In the genomic region with DNA sequence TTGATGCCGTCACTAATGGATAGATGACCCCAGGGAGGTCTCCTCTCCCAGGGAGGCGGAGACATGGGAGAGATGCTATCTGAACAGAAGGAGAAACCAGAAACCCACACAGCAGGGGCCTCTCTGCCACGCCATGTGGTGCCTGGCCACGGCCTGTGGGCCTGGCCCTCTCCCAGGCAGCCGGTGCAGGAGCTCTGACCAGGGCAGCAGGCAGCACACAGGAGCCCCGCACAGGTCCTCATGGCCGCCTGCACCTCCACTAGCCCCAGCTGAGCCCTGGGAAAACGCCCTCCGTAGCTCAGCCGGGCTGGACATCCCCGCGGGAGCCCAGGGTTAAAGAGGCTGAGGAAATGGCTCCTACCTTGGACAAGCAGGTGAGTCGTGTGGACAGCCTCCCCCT, we compare ENCODE assay signal across 20 cellular contexts.
"Had no signal": no experiment of that assay in that cellular context is flagged by ENCODE, and none has a peak within 500 bp of the region (broad histone marks: within the 10 kb centered on the region; RNA-seq: fewer than 3 reads in every experiment).

No MANE protein-coding gene starts in this region.

- H3K27me3 Mint-ChIP-seq: activated CD4-positive, alpha-beta T cell treated with anti-CD3 and anti-CD28 coated beads, Interleukin-2, amount 10 ng/mL, durations not matched to agents 24 days and 14 days; activated naive CD8-positive, alpha-beta T cell; natural killer cell treated with Interleukin-12 subunit alpha and Interleukin-12 subunit beta and Interleukin-15 and Interleukin-18, amount 100 ng/mL, for 72 hours; type B pancreatic cell had no signal

- DNase-seq: activated CD4-positive, alpha-beta T cell treated with anti-CD3 and anti-CD28 coated beads, Interleukin-2, amount 10 ng/mL, durations not matched to agents 24 days and 14 days; activated CD8-positive, alpha-beta T cell treated with anti-CD3 and anti-CD28 coated beads, Interleukin-2, amount 10 ng/mL, durations not matched to agents 7 days and 5 days; activated gamma-delta T cell treated with Interleukin-2 at 50 U/mL for 16 hours; adrenal gland; colonic mucosa; esophagus squamous epithelium; gastrocnemius medialis; occipital lobe; sigmoid colon; stimulated activated CD4-positive, alpha-beta T cell treated with anti-CD3 and anti-CD28 coated beads, Interleukin-15, amount 100 ng/mL, for 24 hours; stimulated activated naive CD4-positive, alpha-beta T cell had no signal

- H3K4me3 ChIP-seq: adrenal gland, breast epithelium, colonic mucosa, esophagus squamous epithelium, gastrocnemius medialis, heart left ventricle, sigmoid colon, smooth muscle cell, thoracic aorta, vagina had no signal

- H3K4me3 Mint-ChIP-seq: activated CD4-positive, alpha-beta T cell treated with anti-CD3 and anti-CD28 coated beads, Interleukin-2, amount 10 ng/mL, durations not matched to agents 24 days and 14 days; activated CD8-positive, alpha-beta T cell treated with anti-CD3 and anti-CD28 coated beads, Interleukin-2, amount 10 ng/mL, durations not matched to agents 7 days and 5 days; activated naive CD8-positive, alpha-beta T cell; activated T-helper 1 cell treated with anti-CD3 and anti-CD28 coated beads, Interleukin-12 subunit alpha, Interleukin-12 subunit beta, Interleukin-2, Interleukin-4 antibody, amounts not matched to agents 30 ng/mL and 10 ng/mL and 1 ng/mL, durations not matched to agents 14 hours and 24 hours and 36 hours; natural killer cell treated with Interleukin-12 subunit alpha and Interleukin-12 subunit beta and Interleukin-15 and Interleukin-18, amount 100 ng/mL, for 72 hours; type B pancreatic cell had no signal

- H3K9me3 Mint-ChIP-seq: activated CD4-positive, alpha-beta T cell treated with anti-CD3 and anti-CD28 coated beads, Interleukin-2, amount 10 ng/mL, durations not matched to agents 24 days and 14 days; activated T-helper 1 cell treated with anti-CD3 and anti-CD28 coated beads, Interleukin-12 subunit alpha, Interleukin-12 subunit beta, Interleukin-2, Interleukin-4 antibody, amounts not matched to agents 30 ng/mL and 10 ng/mL and 1 ng/mL, durations not matched to agents 14 hours and 24 hours and 36 hours; type B pancreatic cell had no signal

- H3K27ac Mint-ChIP-seq: activated CD4-positive, alpha-beta T cell treated with anti-CD3 and anti-CD28 coated beads, Interleukin-2, amount 10 ng/mL, durations not matched to agents 24 days and 14 days; activated naive CD8-positive, alpha-beta T cell; activated T-helper 1 cell treated with anti-CD3 and anti-CD28 coated beads, Interleukin-12 subunit alpha, Interleukin-12 subunit beta, Interleukin-2, Interleukin-4 antibody, amounts not matched to agents 30 ng/mL and 10 ng/mL and 1 ng/mL, durations not matched to agents 14 hours and 24 hours and 36 hours; natural killer cell treated with Interleukin-12 subunit alpha and Interleukin-12 subunit beta and Interleukin-15 and Interleukin-18, amount 100 ng/mL, for 72 hours; type B pancreatic cell had no signal

- H3K27ac ChIP-seq: breast epithelium, colonic mucosa, esophagus squamous epithelium, gastrocnemius medialis, heart left ventricle, sigmoid colon, thoracic aorta, vagina had no signal

- ATAC-seq: activated CD8-positive, alpha-beta T cell treated with anti-CD3 and anti-CD28 coated beads, Interleukin-2, amount 10 ng/mL, durations not matched to agents 7 days and 5 days; gastrocnemius medialis; heart left ventricle; natural killer cell treated with Interleukin-12 subunit alpha and Interleukin-12 subunit beta and Interleukin-15 and Interleukin-18, amount 100 ng/mL, for 72 hours had no signal

- H3K9me3 ChIP-seq: adrenal gland, breast epithelium, colonic mucosa, esophagus squamous epithelium, gastrocnemius medialis, heart left ventricle, sigmoid colon, thoracic aorta, vagina had no signal

- H3K4me1 ChIP-seq: adrenal gland, breast epithelium, colonic mucosa, gastrocnemius medialis, sigmoid colon, vagina had no signal

- H3K27me3 ChIP-seq: adrenal gland, breast epithelium, colonic mucosa, esophagus squamous epithelium, gastrocnemius medialis, heart left ventricle, sigmoid colon, vagina had no signal

- H3K36me3 Mint-ChIP-seq: natural killer cell treated with Interleukin-12 subunit alpha and Interleukin-12 subunit beta and Interleukin-15 and Interleukin-18, amount 100 ng/mL, for 72 hours; type B pancreatic cell had no signal

- H3K36me3 ChIP-seq: adrenal gland, breast epithelium, colonic mucosa, gastrocnemius medialis had no signal
